ENCODE assay signal across 25 cellular contexts in the genomic region with DNA sequence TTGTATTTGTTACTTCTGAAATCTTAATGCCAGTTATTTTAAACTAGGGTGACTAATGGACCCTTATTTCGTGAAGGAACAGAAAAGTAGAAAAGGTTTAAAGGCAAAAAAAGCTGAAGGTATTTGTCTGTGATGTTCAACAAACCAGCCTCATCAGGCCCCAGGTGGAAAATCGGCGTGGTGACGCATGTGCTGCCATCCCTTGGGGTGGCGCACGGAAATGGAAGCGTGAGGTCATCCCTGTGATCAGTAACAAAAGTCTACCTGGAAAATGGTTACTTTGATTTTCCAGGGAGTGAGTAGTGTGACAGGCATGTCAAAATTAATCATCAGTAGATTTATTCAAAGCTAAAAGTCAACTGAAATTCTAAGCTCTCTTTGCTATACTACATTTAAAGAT.
"Had no signal": no experiment of that assay in that cellular context is flagged by ENCODE, and none has a peak within 500 bp of the region (broad histone marks: within the 10 kb centered on the region; RNA-seq: fewer than 3 reads in every experiment).

No MANE protein-coding gene starts in this region.

- H3K27ac ChIP-seq: heart right ventricle, hepatocyte, ovary, right atrium auricular region, right lobe of liver, skin epidermis, stomach, testis, thyroid gland, transverse colon, upper lobe of left lung had no signal

- H3K27me3 ChIP-seq: heart right ventricle, hepatocyte, ovary, right atrium auricular region, right lobe of liver, stomach, testis, thyroid gland, transverse colon, upper lobe of left lung had no signal

- ATAC-seq: mucosa of descending colon; naive thymus-derived CD4-positive, alpha-beta T cell; natural killer cell treated with Interleukin-12 subunit alpha and Interleukin-12 subunit beta and Interleukin-15 and Interleukin-18, amount 100 ng/mL, for 72 hours; stimulated activated naive B cell treated with anti-CD40 and anti-IgM and Interleukin-4, amounts not matched to agents 10 μg/mL and 1 μg/mL and 100 μg/mL, for 72 hours; stimulated activated naive CD8-positive, alpha-beta T cell treated with anti-CD3 and anti-CD28 coated beads, Interleukin-15, Interleukin-2, amounts not matched to agents 100 U/mL and 50 U/mL, for 24 hours had no signal

- H3K4me3 ChIP-seq: heart right ventricle, hepatocyte, lung, mucosa of descending colon, ovary, right atrium auricular region, right lobe of liver, skin epidermis, stomach, testis, thyroid gland, transverse colon, upper lobe of left lung had no signal

- H3K36me3 ChIP-seq: heart right ventricle, ovary, right atrium auricular region, right lobe of liver, thyroid gland, transverse colon, upper lobe of left lung had no signal

- H3K4me1 ChIP-seq: right lobe of liver, stomach, testis, thyroid gland, transverse colon, upper lobe of left lung had no signal

- H3K9me3 ChIP-seq: heart right ventricle, mucosa of descending colon, ovary, right atrium auricular region, right lobe of liver, stomach, testis, thyroid gland, transverse colon, upper lobe of left lung had no signal

- DNase-seq: glutamatergic neuron; heart right ventricle; left cardiac atrium; mesendoderm; midbrain; mucosa of descending colon; naive thymus-derived CD4-positive, alpha-beta T cell; right lobe of liver; stimulated activated CD4-positive, alpha-beta T cell treated with anti-CD3 and anti-CD28 coated beads, Interleukin-1b, Interleukin-23, amount 100 ng/mL, for 48 hours; stimulated activated CD4-positive, alpha-beta T cell treated with anti-CD3 and anti-CD28 coated beads, Interleukin-2, amount 100 ng/mL, for 48 hours; stimulated activated CD4-positive, alpha-beta T cell treated with anti-CD3 and anti-CD28 coated beads, Interleukin-4, amount 100 ng/mL, for 4 hours; stimulated activated CD8-positive, alpha-beta memory T cell treated with anti-CD3 and anti-CD28 coated beads, Interleukin-4, amount 100 ng/mL, for 48 hours; stimulated activated naive B cell treated with anti-CD40 and anti-IgM and Interleukin-4, amounts not matched to agents 10 μg/mL and 1 μg/mL and 100 μg/mL, for 72 hours; stimulated activated naive CD8-positive, alpha-beta T cell treated with anti-CD3 and anti-CD28 coated beads, Interleukin-15, Interleukin-2, amounts not matched to agents 100 U/mL and 50 U/mL, for 24 hours; stomach; transverse colon; upper lobe of left lung had no signal
